8 cellular contexts compared by ENCODE assay signal in genomic region chr17:20979007-20979791, GRCh38.
DNase-seq lines count a peak whose midpoint lies in the region; ATAC-seq, FAIRE-seq and TF ChIP-seq lines count a peak whose summit lies in the region.
"Not testable (repeated sequence)": the region's sequence is repeated elsewhere in the genome, so short reads cannot be mapped to it uniquely, and the experiment has no call there.

No MANE protein-coding gene starts in this region.

- peak; percentile 82 for ATAC-seq in left lobe of liver

- FAIRE-seq in GM12892 (lab: Jason Lieb, UNC) = peak; percentile 46

- H3K4me2 ChIP-seq in osteoblast (ENCODE audit: insufficient read depth, low read length) = not testable (repeated sequence)

- not testable (repeated sequence) for TF ChIP-seq CTCF in WERI-Rb-1 (IDR thresholded peaks at IDR 0.05; ENCODE audit: low read depth, low read length); osteoblast (IDR thresholded peaks at IDR 0.05; ENCODE audit: extremely low read depth, low read depth, low read length)

- H4K20me1 ChIP-seq in osteoblast (ENCODE audit: insufficient read depth, low read length) = not testable (repeated sequence)

- not testable (repeated sequence) for TF ChIP-seq POLR2A in GM12892 (IDR thresholded peaks at IDR 0.05; ENCODE audit: low read depth, low read length)

- H3K4me3 ChIP-seq in WERI-Rb-1 (ENCODE audit: low read depth, low read length) = peak overlapping the region; percentile 25
- H3K4me3 ChIP-seq in osteoblast (ENCODE audit: insufficient read depth, low read length) = not testable (repeated sequence)

- DNase-seq in CD1c-positive myeloid dendritic cell (ENCODE audit: extremely low spot score) = peak; percentile 40
- DNase-seq in GM12892 (ENCODE audit: insufficient read length); left lobe of liver (ENCODE audit: low spot score): not testable (repeated sequence)
- peak; percentile 89 for DNase-seq in NCI-H2171 treated with DMSO at 0.1 percent for 48 hours (lab: John Stamatoyannopoulos, UW)
- DNase-seq in WERI-Rb-1 = peak; percentile 50
- peak; percentile 19 for DNase-seq in dermis blood vessel endothelial cell
- DNase-seq in foreskin melanocyte = peak; percentile 37
- DNase-seq in osteoblast (ENCODE audit: insufficient read length, low spot score, missing footprints) = peak; percentile 50

- H3K27me3 ChIP-seq in WERI-Rb-1 (ENCODE audit: insufficient read depth, low read depth, severe bottlenecking); osteoblast (ENCODE audit: insufficient read depth, low read length): not testable (repeated sequence)

- H3K4me1 ChIP-seq in osteoblast (ENCODE audit: insufficient read depth, low read length) = not testable (repeated sequence)

- H2AFZ ChIP-seq in osteoblast (ENCODE audit: low read length) = not testable (repeated sequence)

- H3K9me3 ChIP-seq in WERI-Rb-1 (ENCODE audit: severe bottlenecking); osteoblast (ENCODE audit: low read depth, low read length): not testable (repeated sequence)

- peak overlapping the region; percentile 74 for H3K27ac ChIP-seq in WERI-Rb-1
- H3K27ac ChIP-seq in osteoblast (ENCODE audit: low read depth, low read length) = not testable (repeated sequence)

- not testable (repeated sequence) for H3K36me3 ChIP-seq in WERI-Rb-1; osteoblast (ENCODE audit: insufficient read depth, low read length)

- not testable (repeated sequence) for H3K79me2 ChIP-seq in osteoblast (ENCODE audit: insufficient read depth, low read length)
